8 cellular contexts compared by ENCODE assay signal in the genomic region with DNA sequence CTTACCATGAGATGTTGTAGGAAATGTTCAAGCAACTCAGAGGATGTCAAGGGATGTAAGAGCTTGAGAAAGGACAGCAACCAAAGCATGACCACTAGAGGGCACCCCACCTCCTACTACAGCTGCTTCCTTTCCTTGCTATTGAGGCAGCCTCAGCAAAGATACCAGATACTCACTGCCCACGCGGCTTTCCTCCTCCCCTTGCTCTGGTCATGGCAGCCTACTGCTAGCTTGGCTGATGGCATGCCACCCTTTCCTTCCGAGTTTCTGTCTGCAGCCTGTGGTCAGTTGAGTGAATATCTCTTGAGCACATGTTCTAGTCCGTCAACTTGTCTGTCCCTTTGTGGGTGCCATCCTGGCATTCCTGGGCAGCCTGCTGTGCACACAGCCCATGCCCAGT. TPM values are rescaled to one million over a fixed set of nuclear protein-coding genes. Genes with fewer than 3 reads are reported as not detected.
DNase-seq lines count a peak whose midpoint lies in the region; ATAC-seq and TF ChIP-seq lines count a peak whose summit lies in the region.

No MANE protein-coding gene starts in this region.

- TF ChIP-seq CTCF in kidney epithelial cell (IDR thresholded peaks at IDR 0.05; ENCODE audit: insufficient read depth, low read length, poor library complexity, severe bottlenecking) = peak; percentile 89

- H3K4me3 ChIP-seq in kidney epithelial cell (ENCODE audit: low read depth, low read length) = no peak overlapping the region

- H3K36me3 ChIP-seq in kidney epithelial cell (ENCODE audit: control insufficient read depth, insufficient read depth, low read length) = no peaks in the 10 kb centered on the region

- ATAC-seq in HG02798 (IDR thresholded peaks at IDR 0.05; ENCODE audit: poor library complexity, unreplicated experiment) = peak; percentile 75
- ATAC-seq in GM21717 (IDR thresholded peaks at IDR 0.05; ENCODE audit: unreplicated experiment) = no peak

- no peaks in the 10 kb centered on the region for H3K27me3 ChIP-seq in kidney epithelial cell (ENCODE audit: control insufficient read depth, insufficient read depth, low read length)

- DNase-seq in COLO829 (ENCODE audit: low spot score) (peak; percentile 77), NCI-H446 treated with DMSO at 0.1 percent for 48 hours (lab: John Stamatoyannopoulos, UW) (peak; percentile 22), kidney epithelial cell (ENCODE audit: low read depth) (peak; percentile 70)
- DNase-seq in activated CD4-positive, CD25-positive, alpha-beta regulatory T cell treated with anti-CD3 and anti-CD28 coated beads, Interleukin-2, amount 50 U/mL, for 72 hours = peak; percentile 83
- peak; percentile 75 for DNase-seq in central memory CD4-positive, alpha-beta T cell
- DNase-seq in stimulated activated CD4-positive, alpha-beta T cell treated with anti-CD3 and anti-CD28 coated beads, Interleukin-1b, Interleukin-23, amount 100 ng/mL, for 48 hours = peak; percentile 84

RNA-seq across cellular contexts. Expression of gene CXCR6, which starts 4.4 kb away (rescaled TPM):
- total RNA-seq in kidney epithelial cell = not detected in 2 replicates

RNA-seq across cellular contexts. Expression of gene CCR9, which starts 52.5 kb away (rescaled TPM):
- not detected in 2 replicates for total RNA-seq in kidney epithelial cell

RNA-seq across cellular contexts. Expression of gene FYCO1, which starts 56.8 kb away (rescaled TPM):
- total RNA-seq in kidney epithelial cell = 26.7 and 32.2 TPM in 2 replicates

Comparison
In these comparisons a context has a peak if more than half of its experiments do, and no peak if none do; other contexts are left out.
1. DNase-seq: peak in every context shown above with its lines; median percentile 84 in stimulated activated CD4-positive, alpha-beta T cell treated with anti-CD3 and anti-CD28 coated beads, Interleukin-1b, Interleukin-23, amount 100 ng/mL, for 48 hours; 83 in activated CD4-positive, CD25-positive, alpha-beta regulatory T cell treated with anti-CD3 and anti-CD28 coated beads, Interleukin-2, amount 50 U/mL, for 72 hours; 77 in COLO829; 75 in central memory CD4-positive, alpha-beta T cell; 70 in kidney epithelial cell; 22 in NCI-H446 treated with DMSO at 0.1 percent for 48 hours.